Comparison of ENCODE assay signal across 1 cellular context in the genomic region with DNA sequence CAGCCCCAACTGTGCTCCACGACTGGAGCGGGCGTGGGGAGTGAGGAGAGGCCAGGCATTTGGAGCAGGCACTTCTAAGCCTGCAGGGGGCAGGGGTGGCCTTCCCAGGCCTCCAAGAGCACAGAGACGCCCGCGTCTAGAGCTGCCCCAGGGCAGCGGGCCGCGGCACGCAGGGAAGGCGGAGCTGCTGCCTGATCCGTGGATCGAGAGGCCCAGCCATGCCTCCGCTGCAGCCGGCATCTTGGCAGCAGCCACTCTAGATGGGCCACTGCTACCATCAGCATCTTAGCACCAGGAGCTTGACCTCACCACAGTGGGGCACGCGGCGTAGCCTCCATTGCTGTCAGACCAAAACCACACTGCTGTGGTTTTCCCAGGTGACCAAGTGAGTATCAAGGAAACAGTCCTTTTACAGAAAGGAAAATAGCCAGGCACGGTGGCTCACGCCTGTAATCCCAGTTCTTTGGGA.
TF ChIP-seq lines count a peak whose summit lies in the region.

No MANE protein-coding gene starts in this region.

TF ChIP-seq in IMR-90, 13 proteins besides CTCF, POLR2A, EP300 and RAD21:
- TF ChIP-seq CHD1 (IDR thresholded peaks at IDR 0.05; ENCODE audit: low read depth, low read length) (no peak), RCOR1 (IDR thresholded peaks at IDR 0.05; ENCODE audit: insufficient replicate concordance, low read length) (no peak), SMC3 (IDR thresholded peaks at IDR 0.05; ENCODE audit: low read depth, low read length) (peak; percentile 45)
